In the genomic region with DNA sequence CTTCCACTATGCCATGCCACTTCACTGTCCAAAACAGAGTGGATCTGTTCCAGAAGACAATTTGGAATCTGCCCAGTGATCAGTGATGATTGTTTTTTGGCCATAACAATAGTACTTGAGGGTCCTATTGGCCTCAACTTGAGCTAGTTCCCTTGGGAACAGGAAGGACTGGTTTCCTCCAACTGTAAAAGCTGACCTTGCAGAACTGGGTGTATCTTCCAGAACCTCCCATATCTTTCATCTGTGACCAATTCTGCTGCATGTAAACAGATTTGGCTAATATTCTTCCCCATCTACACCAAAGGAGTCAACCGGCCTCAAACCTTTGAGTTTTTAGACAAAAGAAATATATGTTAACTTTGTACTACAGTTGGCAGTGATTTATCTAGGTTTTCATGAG, we compare ENCODE assay signal across 20 cellular contexts.
DNase-seq lines count a peak whose midpoint lies in the region; ATAC-seq, FAIRE-seq and TF ChIP-seq lines count a peak whose summit lies in the region.
"Had no signal": no experiment of that assay in that cellular context is flagged by ENCODE, and none has a peak within 500 bp of the region (broad histone marks: within the 10 kb centered on the region; RNA-seq: fewer than 3 reads in every experiment).

No MANE protein-coding gene starts in this region.

- no peak overlapping the region for H3K23ac ChIP-seq in IMR-90 (ENCODE audit: low read depth, low read length)

- H2BK20ac ChIP-seq in IMR-90 (ENCODE audit: low read depth, low read length) = no peak overlapping the region

- no peaks in the 10 kb centered on the region for H3K79me1 ChIP-seq in IMR-90 (ENCODE audit: low read depth in 1 of 2, low read length in 2 of 2)

- no peak overlapping the region for H3K14ac ChIP-seq in IMR-90 (replicated peaks; ENCODE audit: low read depth, low read length)

- H3K27ac ChIP-seq in A549 (no peak overlapping the region), IMR-90 (ENCODE audit: insufficient read depth, low read length) (no peak overlapping the region), prostate gland (no peak overlapping the region)
- H3K27ac ChIP-seq: BLaER1, C4-2B, GM23248 had no signal

- no peak overlapping the region for H4K5ac ChIP-seq in IMR-90 (ENCODE audit: low read depth, low read length)

- H4K20me1 ChIP-seq in IMR-90 (ENCODE audit: insufficient read depth, low read length) = no peaks in the 10 kb centered on the region
- H4K20me1 ChIP-seq: BLaER1 had no signal

- no peak overlapping the region for H4K8ac ChIP-seq in IMR-90 (ENCODE audit: low read depth in 2 of 2, low read length in 2 of 2)

- no peak overlapping the region for H2AK5ac ChIP-seq in IMR-90 (ENCODE audit: low read depth, low read length)

- no peak for DNase-seq in A549 (ENCODE audit: low read depth in 1 of 2, low spot score in 1 of 2)
- no peak for DNase-seq in IMR-90
- DNase-seq in NCI-H1092 treated with DMSO at 0.1 percent for 48 hours (lab: John Stamatoyannopoulos, UW) = peak; percentile 84
- peak; percentile 16 for DNase-seq in prostate gland (ENCODE audit: low spot score)
- no peak for DNase-seq in posterior cingulate gyrus
- DNase-seq: Caco-2; CD4-positive, CD25-positive, alpha-beta regulatory T cell; CD8-positive, alpha-beta T cell; DMS153; DMS79 treated with DMSO at 0.1 percent for 48 hours; GF-D8; GM23248; H7; HCEC 1CT had no signal

- no peak overlapping the region for H3K18ac ChIP-seq in IMR-90 (ENCODE audit: low read depth, low read length)

- H3K9ac ChIP-seq in IMR-90 (ENCODE audit: low read depth, low read length) = no peak overlapping the region
- H3K9ac ChIP-seq: BLaER1, GM23248 had no signal

- POLR2A ChIA-PET in A549 (lab: Yijun Ruan, JAX) (no interaction called here), IMR-90 (lab: Charles Lee; ENCODE audit: unreplicated experiment) (no interaction called here)

- H3K9me1 ChIP-seq in IMR-90 (ENCODE audit: insufficient read depth, low read length) = no peaks in the 10 kb centered on the region

- ATAC-seq in A549 (no peak), IMR-90 (ENCODE audit: low read depth) (no peak), GM21529 (IDR thresholded peaks at IDR 0.05; ENCODE audit: unreplicated experiment) (no peak)
- ATAC-seq: CD8-positive, alpha-beta T cell had no signal

- H3K9me3 ChIP-seq in A549 = no peaks in the 10 kb centered on the region
- H3K9me3 ChIP-seq in IMR-90 (ENCODE audit: control insufficient read depth, insufficient read depth, low read length) = no peaks in the 10 kb centered on the region
- H3K9me3 ChIP-seq in prostate gland = no peaks in the 10 kb centered on the region
- H3K9me3 ChIP-seq: Caco-2 had no signal

- H3K4me3 ChIP-seq in A549 = no peak overlapping the region
- no peak overlapping the region for H3K4me3 ChIP-seq in IMR-90 (ENCODE audit: insufficient read depth, low read depth, low read length)
- H3K4me3 ChIP-seq in prostate gland = no peak overlapping the region
- H3K4me3 ChIP-seq: BLaER1, GM23248 had no signal

- no peak overlapping the region for H3K4me2 ChIP-seq in A549
- no peak overlapping the region for H3K4me2 ChIP-seq in IMR-90 (ENCODE audit: low read depth, low read length)
- H3K4me2 ChIP-seq: BLaER1 had no signal

- H3K4me1 ChIP-seq in A549 (no peaks in the 10 kb centered on the region), IMR-90 (ENCODE audit: control insufficient read depth, insufficient read depth, low read length) (no peaks in the 10 kb centered on the region), prostate gland (replicated peaks) (no peaks in the 10 kb centered on the region)
- H3K4me1 ChIP-seq: BLaER1, Caco-2 had no signal

- intact Hi-C loops in IMR-90 (cut with micrococcal nuclease) (no loop called here), prostate gland (cut with DNase I) (no loop called here), posterior cingulate gyrus (cut with DNase I) (no loop called here)

- H4K91ac ChIP-seq in IMR-90 (ENCODE audit: insufficient read depth, low read depth, low read length) = no peak overlapping the region

- TF ChIP-seq EP300 in A549 (IDR thresholded peaks at IDR 0.05) = no peak

- CTCF ChIA-PET in A549 (lab: Yijun Ruan, JAX) = no interaction called here
- CTCF ChIA-PET in IMR-90 (lab: Yijun Ruan, JAX) = no interaction called here

- no peak for TF ChIP-seq POLR2A in A549 (IDR thresholded peaks at IDR 0.05; ENCODE audit: low read length)
- TF ChIP-seq POLR2A in IMR-90 (IDR thresholded peaks at IDR 0.05; ENCODE audit: low read depth, low read length) = no peak
- no peak for TF ChIP-seq POLR2A in prostate gland (IDR thresholded peaks at IDR 0.05)

- H2BK5ac ChIP-seq in IMR-90 (ENCODE audit: low read depth, low read length, poor library complexity, severe bottlenecking) = no peak overlapping the region

- no peak overlapping the region for H2BK120ac ChIP-seq in IMR-90 (ENCODE audit: low read depth, low read length)

- no TSS peak for BruUV-seq in IMR-90 (replicated peaks; lab: Mats Ljungman, UMichigan)

- dilution Hi-C loops in IMR-90 (cut with HindIII; ENCODE audit: low sequenced_read_pairs, unreplicated experiment) = no loop called here

- FAIRE-seq in A549 (lab: Jason Lieb, UNC) = no peak
- FAIRE-seq: GM12891, GM18507, H1 had no signal

- WGBS in A549 (ENCODE audit: missing lambda C conversion rate) = 7% methylated on average over 1 of the region's 1 CpG
- no CpG with 5 or more reads among the region's 1 CpG for WGBS in IMR-90 (ENCODE audit: extremely low coverage in 2 of 2, insufficient read length in 1 of 2), 2 experiments
- WGBS in prostate gland = 27% methylated on average over 1 of the region's 1 CpG

- H2BK15ac ChIP-seq in IMR-90 (ENCODE audit: low read depth, low read length) = no peak overlapping the region

- H2AFZ ChIP-seq in IMR-90 (replicated peaks; ENCODE audit: low read length, poor library complexity) = no peak overlapping the region
- H2AFZ ChIP-seq: GM23248 had no signal

- in situ Hi-C loops in IMR-90 (cut with MboI; ENCODE audit: low sequenced_read_pairs) = no loop called here

- H3K36me3 ChIP-seq in IMR-90 (ENCODE audit: control insufficient read depth, insufficient read depth, low read length) (no peaks in the 10 kb centered on the region), prostate gland (no peaks in the 10 kb centered on the region)
- H3K36me3 ChIP-seq: BLaER1 had no signal

- H3K4ac ChIP-seq in IMR-90 (ENCODE audit: low read depth, low read length) = no peak overlapping the region

- no peak overlapping the region for H3K56ac ChIP-seq in IMR-90 (ENCODE audit: extremely low read depth, insufficient read depth, low read length)

- TF ChIP-seq RAD21 in A549 (conservative IDR thresholded peaks at IDR 0.05 in 1 of 2, IDR thresholded peaks at IDR 0.05 in 1 of 2) (no peak), IMR-90 (IDR thresholded peaks at IDR 0.05; ENCODE audit: low read length) (no peak)

- TF ChIP-seq CTCF in A549 (IDR thresholded peaks at IDR 0.05) (no peak), IMR-90 (conservative IDR thresholded peaks at IDR 0.05; ENCODE audit: low read depth, low read length) (no peak), prostate gland (IDR thresholded peaks at IDR 0.05) (no peak)

- peaks cover 2% of the 10 kb centered on the region; the same call in 1 of the 2 replicates for H3K27me3 ChIP-seq in IMR-90 (ENCODE audit: control insufficient read depth, insufficient read depth, low read length)
- H3K27me3 ChIP-seq in prostate gland (replicated peaks; ENCODE audit: insufficient read depth) = no peaks in the 10 kb centered on the region

- H2AK9ac ChIP-seq in IMR-90 (replicated peaks; ENCODE audit: low read depth, low read length, poor library complexity) = no peak overlapping the region

TF ChIP-seq in A549, 52 proteins besides CTCF, POLR2A, EP300 and RAD21:
- TF ChIP-seq EHF (CRISPR knock-in tag; IDR thresholded peaks at IDR 0.05) (no peak), NR3C1 (IDR thresholded peaks at IDR 0.05) (no peak), MAFK (IDR thresholded peaks at IDR 0.05; ENCODE audit: partially characterized antibody) (no peak), PHF8 (IDR thresholded peaks at IDR 0.05; ENCODE audit: borderline replicate concordance, low read depth) (0 out of 2 replicates have a peak, but pooled peaks have one; percentile 13), ESRRA (IDR thresholded peaks at IDR 0.05; ENCODE audit: borderline replicate concordance, low read length) (no peak)
- TF ChIP-seq, protein P1, sequence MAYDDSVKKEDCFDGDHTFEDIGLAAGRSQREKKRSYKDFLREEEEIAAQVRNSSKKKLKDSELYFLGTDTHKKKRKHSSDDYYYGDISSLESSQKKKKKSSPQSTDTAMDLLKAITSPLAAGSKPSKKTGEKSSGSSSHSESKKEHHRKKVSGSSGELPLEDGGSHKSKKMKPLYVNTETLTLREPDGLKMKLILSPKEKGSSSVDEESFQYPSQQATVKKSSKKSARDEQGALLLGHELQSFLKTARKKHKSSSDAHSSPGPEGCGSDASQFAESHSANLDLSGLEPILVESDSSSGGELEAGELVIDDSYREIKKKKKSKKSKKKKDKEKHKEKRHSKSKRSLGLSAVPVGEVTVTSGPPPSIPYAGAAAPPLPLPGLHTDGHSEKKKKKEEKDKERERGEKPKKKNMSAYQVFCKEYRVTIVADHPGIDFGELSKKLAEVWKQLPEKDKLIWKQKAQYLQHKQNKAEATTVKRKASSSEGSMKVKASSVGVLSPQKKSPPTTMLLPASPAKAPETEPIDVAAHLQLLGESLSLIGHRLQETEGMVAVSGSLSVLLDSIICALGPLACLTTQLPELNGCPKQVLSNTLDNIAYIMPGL (CRISPR knock-in tag; IDR thresholded peaks at IDR 0.05; ENCODE audit: borderline replicate concordance) = no peak

TF ChIP-seq in IMR-90, 13 proteins besides CTCF, POLR2A, EP300 and RAD21:
- TF ChIP-seq SMC3 (IDR thresholded peaks at IDR 0.05; ENCODE audit: low read depth, low read length) (no peak), MAFK (IDR thresholded peaks at IDR 0.05; ENCODE audit: low read depth, low read length) (peak; percentile 70)

Comparison
In these comparisons a context has a peak if more than half of its experiments do, and no peak if none do; other contexts are left out.
1. DNase-seq: peak in NCI-H1092 treated with DMSO at 0.1 percent for 48 hours (single experiment) and prostate gland (single experiment); none in A549 (0 of 2), IMR-90 (single experiment) and posterior cingulate gyrus (0 of 10).